Comparison of ENCODE assay signal across 1 cellular context in the genomic region with DNA sequence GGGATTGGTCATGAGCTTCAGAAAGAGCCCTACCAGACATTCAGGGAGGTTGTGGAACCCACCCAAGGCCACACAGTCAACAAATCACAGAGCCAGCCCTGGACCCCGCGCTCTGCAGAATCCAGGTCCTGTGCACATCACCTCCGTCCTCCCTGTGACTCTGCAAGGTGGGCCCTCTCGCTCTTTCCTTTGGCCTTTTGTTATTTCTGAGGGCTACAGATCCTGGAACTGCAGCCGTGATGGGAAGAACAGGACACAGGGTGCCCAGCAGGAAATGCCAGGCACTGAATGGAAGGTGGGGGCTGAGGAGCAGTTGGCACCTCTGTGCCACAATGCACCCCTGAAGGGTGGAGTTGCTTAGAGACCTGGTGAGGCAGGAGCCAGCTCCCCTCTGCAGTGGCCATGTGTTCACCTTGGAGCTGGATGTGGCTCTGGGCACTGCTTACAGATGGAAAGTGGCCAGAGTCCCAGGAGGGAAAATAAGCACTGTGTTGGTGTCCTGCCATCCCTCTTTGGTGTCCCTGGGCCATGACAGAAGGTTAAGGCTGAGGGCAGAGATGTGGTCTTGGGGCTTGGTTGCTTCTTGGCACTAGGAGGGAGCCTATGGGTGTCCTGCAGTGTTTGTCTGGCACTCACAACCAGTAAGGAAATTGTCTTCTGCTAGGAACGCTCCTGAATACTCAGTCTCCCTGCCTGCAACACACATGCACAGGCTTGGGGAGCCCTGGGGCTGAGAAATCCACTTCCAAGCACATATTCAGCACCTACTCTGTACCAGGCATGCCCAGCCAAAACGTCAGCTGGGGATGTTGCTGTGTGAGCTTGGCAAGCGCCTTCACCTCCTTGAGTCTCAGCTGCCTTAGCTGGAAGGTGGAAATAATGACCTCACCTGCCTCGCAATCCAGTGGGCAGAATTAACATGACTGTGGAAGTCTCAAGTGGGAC.
TF ChIP-seq lines count a peak whose summit lies in the region.

No MANE protein-coding gene starts in this region.

TF ChIP-seq in IMR-90, 13 proteins besides CTCF, POLR2A, EP300 and RAD21 (continued from another document):
- TF ChIP-seq, protein P1, sequence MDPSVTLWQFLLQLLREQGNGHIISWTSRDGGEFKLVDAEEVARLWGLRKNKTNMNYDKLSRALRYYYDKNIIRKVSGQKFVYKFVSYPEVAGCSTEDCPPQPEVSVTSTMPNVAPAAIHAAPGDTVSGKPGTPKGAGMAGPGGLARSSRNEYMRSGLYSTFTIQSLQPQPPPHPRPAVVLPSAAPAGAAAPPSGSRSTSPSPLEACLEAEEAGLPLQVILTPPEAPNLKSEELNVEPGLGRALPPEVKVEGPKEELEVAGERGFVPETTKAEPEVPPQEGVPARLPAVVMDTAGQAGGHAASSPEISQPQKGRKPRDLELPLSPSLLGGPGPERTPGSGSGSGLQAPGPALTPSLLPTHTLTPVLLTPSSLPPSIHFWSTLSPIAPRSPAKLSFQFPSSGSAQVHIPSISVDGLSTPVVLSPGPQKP (IDR thresholded peaks at IDR 0.05; ENCODE audit: borderline replicate concordance, low read depth, low read length), result no peak
- TF ChIP-seq RFX5 (IDR thresholded peaks at IDR 0.05; ENCODE audit: low read depth, low read length), result no peak
- no peak for TF ChIP-seq CHD1 (IDR thresholded peaks at IDR 0.05; ENCODE audit: low read depth, low read length)
- TF ChIP-seq BHLHE40 (IDR thresholded peaks at IDR 0.05; ENCODE audit: low read depth, low read length), result no peak
- TF ChIP-seq FOS (IDR thresholded peaks at IDR 0.05; ENCODE audit: low read depth, low read length), result no peak
- no peak for TF ChIP-seq CEBPB (IDR thresholded peaks at IDR 0.05; ENCODE audit: low read depth, low read length)
- TF ChIP-seq SMC3 (IDR thresholded peaks at IDR 0.05; ENCODE audit: low read depth, low read length), result no peak
- no peak for TF ChIP-seq MAZ (IDR thresholded peaks at IDR 0.05; ENCODE audit: borderline replicate concordance, low read depth, low read length)
TF ChIP-seq in IMR-90: peak in this region for 0.
